ENCODE assay signal across 22 cellular contexts in the genomic region with DNA sequence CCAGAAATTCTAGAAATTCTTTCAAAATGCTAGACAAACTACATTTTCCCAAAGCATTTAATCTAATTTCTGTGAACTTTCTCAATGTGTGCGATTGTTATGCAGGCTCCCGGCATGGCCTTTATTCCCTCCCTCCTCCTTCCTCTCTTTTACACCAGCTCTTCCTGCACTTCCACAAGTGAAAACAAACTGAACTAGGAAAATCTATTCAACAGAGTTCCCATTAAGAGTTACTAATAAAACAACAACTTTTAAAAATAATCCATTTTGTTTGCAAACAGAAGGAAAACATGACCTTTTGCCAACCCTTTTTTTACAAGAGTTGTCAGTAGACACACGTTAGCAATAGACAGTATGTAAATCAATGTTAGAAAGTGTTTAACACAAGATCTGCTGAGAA.
DNase-seq lines count a peak whose midpoint lies in the region; ATAC-seq and TF ChIP-seq lines count a peak whose summit lies in the region.
"Had no signal": no experiment of that assay in that cellular context is flagged by ENCODE, and none has a peak within 500 bp of the region (broad histone marks: within the 10 kb centered on the region; RNA-seq: fewer than 3 reads in every experiment).

No MANE protein-coding gene starts in this region.

- H3K9me3 ChIP-seq in left ventricle myocardium inferior (replicated peaks) (no peaks in the 10 kb centered on the region), right atrium auricular region (no peaks in the 10 kb centered on the region), uterus (no peaks in the 10 kb centered on the region)
- H3K9me3 ChIP-seq: testis had no signal

- TF ChIP-seq POLR2A in uterus (IDR thresholded peaks at IDR 0.05) = no peak

- H3K27ac Mint-ChIP-seq in chondrocyte (ENCODE audit: unreplicated experiment) (peak overlapping the region; percentile 1), naive B cell (peak overlapping the region; percentile 23 to 89 (median 70))
- H3K27ac Mint-ChIP-seq: activated T-helper 2 cell treated with anti-CD3 and anti-CD28 coated beads, Interferon-gamma antibody, Interleukin-2, Interleukin-4, amounts not matched to agents 10 μg/mL and 5 μg/mL and 100 μg/mL, durations not matched to agents 14 hours and 24 hours and 36 hours; natural killer cell; T-helper 2 cell treated with Interferon-gamma antibody and Interleukin-4, amounts not matched to agents 5 μg/mL and 100 μg/mL, for 36 hours had no signal

- no peaks in the 10 kb centered on the region for H3K27me3 ChIP-seq in left ventricle myocardium inferior (ENCODE audit: low read depth)
- H3K27me3 ChIP-seq in right atrium auricular region = no peaks in the 10 kb centered on the region
- no peaks in the 10 kb centered on the region for H3K27me3 ChIP-seq in uterus
- H3K27me3 ChIP-seq: testis had no signal

- H3K4me3 Mint-ChIP-seq in chondrocyte (ENCODE audit: unreplicated experiment) (no peak overlapping the region), naive B cell (peak overlapping the region in 6 of 8 donors; percentile 1 to 64 (median 31))
- H3K4me3 Mint-ChIP-seq: activated B cell treated with CpG ODN at 0.5 μM for 24 hours; central memory CD8-positive, alpha-beta T cell; effector memory CD8-positive, alpha-beta T cell; natural killer cell; T-helper 2 cell treated with Interferon-gamma antibody and Interleukin-4, amounts not matched to agents 5 μg/mL and 100 μg/mL, for 36 hours had no signal

- CTCF ChIA-PET in GM10248 (lab: Yijun Ruan, JAX) = interaction anchor here (1.1 to 2.4 kb wide), 2 partner anchors 13 to 20 kb away, joined by 3 to 7 read pairs; no protein-coding TSS in a partner anchor

- H3K4me1 Mint-ChIP-seq in chondrocyte (ENCODE audit: low read depth) (peaks cover 30% of the 10 kb centered on the region), naive B cell (peaks cover 80 to 92% (median 86%) of the 10 kb centered on the region in 3 donors)

- H3K9me3 Mint-ChIP-seq in chondrocyte (ENCODE audit: low read depth) (no peaks in the 10 kb centered on the region), naive B cell (no peaks in the 10 kb centered on the region)
- H3K9me3 Mint-ChIP-seq: activated B cell treated with CpG ODN at 0.5 μM for 24 hours; activated T-helper 2 cell treated with anti-CD3 and anti-CD28 coated beads, Interferon-gamma antibody, Interleukin-2, Interleukin-4, amounts not matched to agents 10 μg/mL and 5 μg/mL and 100 μg/mL, durations not matched to agents 14 hours and 24 hours and 36 hours; CD8-positive, alpha-beta memory T cell; central memory CD8-positive, alpha-beta T cell; effector memory CD8-positive, alpha-beta T cell; natural killer cell; T-helper 2 cell treated with Interferon-gamma antibody and Interleukin-4, amounts not matched to agents 5 μg/mL and 100 μg/mL, for 36 hours had no signal

- H3K4me3 ChIP-seq in left ventricle myocardium inferior (no peak overlapping the region), right atrium auricular region (no peak overlapping the region), uterus (no peak overlapping the region)
- H3K4me3 ChIP-seq: PC-9, testis had no signal

- H3K27me3 Mint-ChIP-seq in chondrocyte (ENCODE audit: low read depth) (no peaks in the 10 kb centered on the region), naive B cell (no peaks in the 10 kb centered on the region)
- H3K27me3 Mint-ChIP-seq: activated B cell treated with CpG ODN at 0.5 μM for 24 hours; CD8-positive, alpha-beta memory T cell; central memory CD8-positive, alpha-beta T cell; effector memory CD8-positive, alpha-beta T cell had no signal

- H3K36me3 ChIP-seq in left ventricle myocardium inferior = no peaks in the 10 kb centered on the region
- H3K36me3 ChIP-seq in right atrium auricular region = no peaks in the 10 kb centered on the region
- H3K36me3 ChIP-seq in uterus = no peaks in the 10 kb centered on the region

- H3K27ac ChIP-seq in left ventricle myocardium inferior (replicated peaks) (peak overlapping the region; percentile 20), right atrium auricular region (no peak overlapping the region), uterus (peak overlapping the region; percentile 54 to 76)
- H3K27ac ChIP-seq: PC-9, testis had no signal

- DNase-seq in left ventricle myocardium inferior = no peak
- no peak for DNase-seq in right atrium auricular region (ENCODE audit: low spot score)
- DNase-seq in chondrocyte (ENCODE audit: low spot score) = no peak
- DNase-seq in naive B cell = no peak
- no peak for DNase-seq in uterus
- no peak for DNase-seq in cerebellum (ENCODE audit: low spot score)
- no peak for DNase-seq in GM10248 (ENCODE audit: extremely low spot score)
- DNase-seq in T-helper 1 cell = no peak
- DNase-seq: activated B cell treated with CpG ODN at 0.5 μM for 24 hours; aorta; CD8-positive, alpha-beta memory T cell; DMS79; effector memory CD8-positive, alpha-beta T cell; KBM-7; mammary epithelial cell; natural killer cell; NCI-H1930; PC-9; testis had no signal

- intact Hi-C loops in left ventricle myocardium inferior (cut with micrococcal nuclease) (no loop called here), uterus (cut with DNase I; ENCODE audit: low total_unique reads) (no loop called here)

- H3K4me1 ChIP-seq in left ventricle myocardium inferior = peaks cover 91% of the 10 kb centered on the region
- peaks cover 0 to 58% of the 10 kb centered on the region in 2 donors for H3K4me1 ChIP-seq in right atrium auricular region
- H3K4me1 ChIP-seq in uterus = peaks cover 7 to 22% of the 10 kb centered on the region in 2 donors

- H3K36me3 Mint-ChIP-seq in chondrocyte (ENCODE audit: low read depth) (no peaks in the 10 kb centered on the region), naive B cell (peaks cover 0 to 10% of the 10 kb centered on the region in 2 donors)
- H3K36me3 Mint-ChIP-seq: natural killer cell had no signal

- ATAC-seq in naive B cell (ENCODE audit: low read depth in 2 of 2) = no peak
- ATAC-seq: effector memory CD8-positive, alpha-beta T cell; natural killer cell had no signal

- TF ChIP-seq CTCF in left ventricle myocardium inferior (IDR thresholded peaks at IDR 0.05; ENCODE audit: borderline replicate concordance) (no peak), right atrium auricular region (IDR thresholded peaks at IDR 0.05) (no peak), chondrocyte (IDR thresholded peaks at IDR 0.05) (no peak), uterus (IDR thresholded peaks at IDR 0.05) (no peak), GM10248 (IDR thresholded peaks at IDR 0.05; ENCODE audit: control extremely low read depth, extremely low read depth, low read depth, missing control alignments) (no peak)

- POLR2A ChIA-PET in GM10248 (lab: Yijun Ruan, JAX) = no interaction called here

Comparison
In these comparisons a context has a peak if more than half of its experiments do, and no peak if none do; other contexts are left out.
1. H3K27ac ChIP-seq: peak in left ventricle myocardium inferior (single experiment) and uterus (2 of 2); none in right atrium auricular region (0 of 2).